22 cellular contexts compared by ENCODE assay signal in the genomic region with DNA sequence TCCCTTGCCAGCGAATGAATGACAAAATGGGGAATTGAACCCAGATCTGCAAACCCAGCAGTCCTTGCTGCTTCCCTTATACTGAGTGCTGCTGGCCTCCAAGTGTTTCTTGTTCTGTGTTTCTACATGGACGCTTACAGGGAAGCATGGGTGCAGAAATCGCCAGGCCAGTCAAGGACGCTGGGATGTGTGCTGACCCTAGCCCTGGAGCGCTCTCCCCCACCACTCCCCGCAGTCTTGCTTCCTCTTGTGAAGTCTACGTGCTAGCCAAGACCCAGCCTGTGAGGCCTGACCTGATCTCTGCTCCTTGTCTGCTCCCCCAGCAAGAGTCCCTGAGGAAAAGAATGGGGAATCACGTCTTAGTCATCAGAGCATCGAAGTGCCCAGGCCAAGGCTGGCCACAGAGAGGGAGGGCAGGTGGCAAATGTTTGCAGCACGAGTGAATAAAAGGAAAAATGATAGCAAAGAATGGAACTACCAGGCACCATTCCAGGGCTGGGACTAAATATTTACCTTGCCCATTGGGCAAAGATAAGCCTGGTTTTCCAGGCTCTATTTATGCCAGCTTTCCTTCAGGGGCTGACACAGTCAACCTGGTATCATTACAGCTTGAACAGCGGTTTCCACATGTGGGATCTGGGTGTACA. TPM values are rescaled to one million over a fixed set of nuclear protein-coding genes. Genes with fewer than 3 reads are reported as not detected.
DNase-seq lines count a peak whose midpoint lies in the region; ATAC-seq, FAIRE-seq and TF ChIP-seq lines count a peak whose summit lies in the region.
"Had no signal": no experiment of that assay in that cellular context is flagged by ENCODE, and none has a peak within 500 bp of the region (broad histone marks: within the 10 kb centered on the region; RNA-seq: fewer than 3 reads in every experiment).

No MANE protein-coding gene starts in this region.

- peaks cover 4% of the 10 kb centered on the region for H3K4me1 ChIP-seq in endodermal cell (ENCODE audit: control insufficient read depth, insufficient read depth, low read length)
- peaks cover 10 to 12% (median 12%) of the 10 kb centered on the region in 3 donors for H3K4me1 ChIP-seq in pancreas
- H3K4me1 ChIP-seq in sigmoid colon: no peaks in the 10 kb centered on the region

- H3K36me3 ChIP-seq in endodermal cell (ENCODE audit: control insufficient read depth, insufficient read depth, low read length): no peaks in the 10 kb centered on the region
- H3K36me3 ChIP-seq in pancreas: no peaks in the 10 kb centered on the region
- H3K36me3 ChIP-seq in sigmoid colon: no peaks in the 10 kb centered on the region
- H3K36me3 ChIP-seq: brain microvascular endothelial cell, Peyer's patch, suprapubic skin had no signal

- no peak for TF ChIP-seq EP300 in sigmoid colon (IDR thresholded peaks at IDR 0.05)

- FAIRE-seq in pancreas (lab: Jason Lieb, UNC) (no peak), HTR-8/SVneo (lab: Jason Lieb, UNC) (no peak)
- FAIRE-seq: G401.6, K562 had no signal

- H3K27ac Mint-ChIP-seq in endodermal cell: no peak overlapping the region
- H3K27ac Mint-ChIP-seq: activated naive CD4-positive, alpha-beta T cell treated with anti-CD3 and anti-CD28 coated beads, Interleukin-2, amount 10 ng/mL, durations not matched to agents 7 days and 5 days; CD8-positive, alpha-beta memory T cell had no signal

- H3K4me3 Mint-ChIP-seq in endodermal cell: no peak overlapping the region
- H3K4me3 Mint-ChIP-seq: activated naive CD4-positive, alpha-beta T cell treated with anti-CD3 and anti-CD28 coated beads, Interleukin-2, amount 10 ng/mL, durations not matched to agents 7 days and 5 days had no signal

- H3K36me3 Mint-ChIP-seq in endodermal cell (ENCODE audit: low read depth): no peaks in the 10 kb centered on the region
- H3K36me3 Mint-ChIP-seq: activated naive CD4-positive, alpha-beta T cell treated with anti-CD3 and anti-CD28 coated beads, Interleukin-2, amount 10 ng/mL, durations not matched to agents 7 days and 5 days; CD8-positive, alpha-beta memory T cell had no signal

- H3K27ac ChIP-seq in endodermal cell (ENCODE audit: low read depth, low read length) (no peak overlapping the region), pancreas (peak overlapping the region in 2 of 4 donors; percentile 22 to 52), sigmoid colon (no peak overlapping the region)
- H3K27ac ChIP-seq: brain microvascular endothelial cell, Peyer's patch, suprapubic skin had no signal

- ATAC-seq in pancreas (peak; percentile 78 to 90 (median 85)), HG03460 (IDR thresholded peaks at IDR 0.05; ENCODE audit: unreplicated experiment) (no peak)
- ATAC-seq: activated CD4-positive, CD25-positive, alpha-beta regulatory T cell treated with anti-CD3 and anti-CD28 coated beads, Interleukin-2, amount 50 U/mL, for 24 hours; K562 had no signal

- H3K9me3 ChIP-seq in endodermal cell (ENCODE audit: control insufficient read depth, low read length) (no peaks in the 10 kb centered on the region), pancreas (no peaks in the 10 kb centered on the region), sigmoid colon (no peaks in the 10 kb centered on the region)
- H3K9me3 ChIP-seq: Peyer's patch, suprapubic skin had no signal

- H3K4me1 Mint-ChIP-seq in endodermal cell: peaks cover 32% of the 10 kb centered on the region

- H3K27me3 Mint-ChIP-seq in endodermal cell (ENCODE audit: insufficient read depth): peaks cover 6% of the 10 kb centered on the region

- H3K4me3 ChIP-seq in endodermal cell (ENCODE audit: low read length): no peak overlapping the region
- no peak overlapping the region for H3K4me3 ChIP-seq in pancreas
- no peak overlapping the region for H3K4me3 ChIP-seq in sigmoid colon
- H3K4me3 ChIP-seq: K562, Peyer's patch, suprapubic skin had no signal

- no peak overlapping the region for H3K9ac ChIP-seq in endodermal cell (ENCODE audit: extremely low read depth, low read length, poor library complexity, severe bottlenecking)

- no peak for TF ChIP-seq POLR2A in sigmoid colon (IDR thresholded peaks at IDR 0.05)

- intact Hi-C loops in pancreas (cut with DNase I) (no loop called here), sigmoid colon (cut with DNase I) (no loop called here)

- H3K27me3 ChIP-seq in endodermal cell (ENCODE audit: control insufficient read depth, insufficient read depth, low read length, poor library complexity, severe bottlenecking) (no peaks in the 10 kb centered on the region), pancreas (no peaks in the 10 kb centered on the region), sigmoid colon (peaks cover 0 to 21% (median 0%) of the 10 kb centered on the region in 3 donors)
- H3K27me3 ChIP-seq: brain microvascular endothelial cell, Peyer's patch, suprapubic skin had no signal

- H3K9me3 Mint-ChIP-seq in endodermal cell: no peaks in the 10 kb centered on the region
- H3K9me3 Mint-ChIP-seq: activated naive CD4-positive, alpha-beta T cell treated with anti-CD3 and anti-CD28 coated beads, Interleukin-2, amount 10 ng/mL, durations not matched to agents 7 days and 5 days; CD8-positive, alpha-beta memory T cell had no signal

- WGBS in endodermal cell (ENCODE audit: insufficient coverage in 1 of 2, insufficient read length in 1 of 2), 2 experiments: 83 to 85% methylated on average over 6 to 11 of the region's 11 CpGs
- WGBS in pancreas, 2 donors: 26 to 27% methylated on average over 11 of the region's 11 CpGs
- WGBS in sigmoid colon, 2 donors: 41 to 73% methylated on average over 11 of the region's 11 CpGs

- TF ChIP-seq CTCF in endodermal cell (conservative IDR thresholded peaks at IDR 0.05): no peak
- TF ChIP-seq CTCF in pancreas (IDR thresholded peaks at IDR 0.05): no peak
- TF ChIP-seq CTCF in sigmoid colon (IDR thresholded peaks at IDR 0.05): no peak

- DNase-seq in EL: peak; percentile 35
- DNase-seq in NCI-H2029 (lab: John Stamatoyannopoulos, UW): peak; percentile 50
- DNase-seq in endodermal cell: peak; percentile 53
- peak in 4 of 6 donors; percentile 59 to 84 (median 67) for DNase-seq in pancreas
- DNase-seq in activated T-cell treated with anti-CD3 and anti-CD28 coated beads, Interleukin-2, amount 50 U/mL, for 1 hour: no peak
- DNase-seq in sigmoid colon: no peak
- DNase-seq in HTR-8/SVneo (ENCODE audit: insufficient read length, low spot score): no peak
- DNase-seq: activated CD8-positive, alpha-beta memory T cell treated with anti-CD3 and anti-CD28 coated beads, Interleukin-2, amount 50 U/mL, for 4 hours; activated naive CD4-positive, alpha-beta T cell treated with anti-CD3 and anti-CD28 coated beads, Interleukin-2, amount 10 ng/mL, durations not matched to agents 7 days and 5 days; brain microvascular endothelial cell; CD8-positive, alpha-beta memory T cell; effector CD8-positive, alpha-beta T cell; NCI-H1436; NCI-H524; T-helper 2 cell had no signal

RNA-seq across cellular contexts. Expression of a gene that starts 17.4 kb away (rescaled TPM):
- total RNA-seq in endodermal cell: 1 to 10 TPM; 1.5 to 3.0 TPM
- polyA plus RNA-seq in endodermal cell (2013, experiment 1 of 2): 1.5 TPM
- polyA plus RNA-seq in endodermal cell (2013, experiment 2 of 2): 0.66 TPM
- 10 to 100 TPM in 5 of 6 donors, 1 to 10 TPM in 1; 7.5 to 22.5 (median 18.5) TPM for total RNA-seq in pancreas
- polyA plus RNA-seq in pancreas: 10 to 100 TPM; 32.0 to 75.7 TPM
- total RNA-seq in sigmoid colon: 1 to 10 TPM in 2 of 4 donors, not detected in 2; 2.1 to 3.3 TPM
- 100 to 1,000 TPM in 2 of 3 donors, 10 to 100 TPM in 1; 91.3 to 300 (median 194) TPM for polyA plus RNA-seq in sigmoid colon
- total RNA-seq: CD8-positive, alpha-beta memory T cell; fibroblast of villous mesenchyme had no signal
- polyA plus RNA-seq: CD8-positive, alpha-beta memory T cell had no signal

Comparison
In these comparisons a context has a peak if more than half of its experiments do, and no peak if none do; other contexts are left out.
1. DNase-seq: peak in EL (single experiment), NCI-H2029 (single experiment), endodermal cell (single experiment) and pancreas (4 of 6); none in activated T-cell treated with anti-CD3 and anti-CD28 coated beads, Interleukin-2, amount 50 U/mL, for 1 hour (single experiment), sigmoid colon (single experiment) and HTR-8/SVneo (single experiment).